9 cellular contexts compared by ENCODE assay signal in the genomic region with DNA sequence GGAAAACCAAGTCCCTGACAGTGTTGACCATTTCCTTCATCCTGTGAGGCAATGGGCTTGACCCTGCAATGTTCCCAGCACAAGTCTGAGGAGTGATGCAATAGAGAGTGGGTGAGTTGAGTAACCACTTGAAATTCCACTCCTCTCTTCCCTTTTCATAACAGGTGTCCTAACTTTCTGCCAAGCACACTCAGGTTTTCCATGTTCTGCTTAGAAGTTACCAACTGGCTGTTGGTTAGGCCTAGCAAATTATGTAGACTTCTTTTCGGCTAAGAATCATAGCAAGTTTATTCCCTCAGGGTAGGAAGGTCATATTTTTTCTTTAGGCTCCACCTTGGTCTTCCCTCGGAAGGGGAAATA. TPM values are rescaled to one million over a fixed set of nuclear protein-coding genes. Genes with fewer than 3 reads are reported as not detected.
DNase-seq lines count a peak whose midpoint lies in the region; ATAC-seq and TF ChIP-seq lines count a peak whose summit lies in the region.
"Had no signal": no experiment of that assay in that cellular context is flagged by ENCODE, and none has a peak within 500 bp of the region (broad histone marks: within the 10 kb centered on the region; RNA-seq: fewer than 3 reads in every experiment).

No MANE protein-coding gene starts in this region.

- peaks cover 54% of the 10 kb centered on the region for H3K4me1 ChIP-seq in PC-9 (replicated peaks; ENCODE audit: insufficient read depth)

- intact Hi-C loops in PC-9 (cut with micrococcal nuclease; ENCODE audit: unreplicated experiment) (loop anchor here (2.0 to 5.0 kb wide), 2 partner anchors 69 to 293 kb away; a partner anchor contains a TSS), posterior cingulate gyrus (cut with DNase I) (loop anchor here (2.0 kb wide), 1 partner anchor 27 kb away; no protein-coding TSS in a partner anchor)

- peak overlapping the region; percentile 95 for H3K27ac ChIP-seq in PC-9
- H3K27ac ChIP-seq: cardiac muscle cell had no signal

- no peaks in the 10 kb centered on the region for H3K36me3 ChIP-seq in PC-9 (ENCODE audit: low read depth)
- H3K36me3 ChIP-seq: cardiac muscle cell had no signal

- CTCF ChIA-PET in PC-9 (lab: Charles Lee) = no interaction called here

- 0 out of 2 replicates have a peak overlapping the region, but pooled peaks have one; percentile 17 for H3K4me3 ChIP-seq in PC-9
- H3K4me3 ChIP-seq: cardiac muscle cell had no signal

- TF ChIP-seq CTCF in PC-9 (conservative IDR thresholded peaks at IDR 0.05) = no peak

- POLR2A ChIA-PET in PC-9 (lab: Charles Lee; ENCODE audit: unreplicated experiment) = no interaction called here

- no peaks in the 10 kb centered on the region for H3K9me2 ChIP-seq in PC-9 (ENCODE audit: insufficient read depth)

- H3K4me2 ChIP-seq in PC-9 = peak overlapping the region; percentile 64

- H4K20me1 ChIP-seq in PC-9 (ENCODE audit: insufficient read depth) = no peaks in the 10 kb centered on the region

- no peaks in the 10 kb centered on the region for H3K79me2 ChIP-seq in PC-9 (ENCODE audit: low read depth)

- H3K9me3 ChIP-seq in PC-9 (ENCODE audit: insufficient read depth, low read depth) = no peaks in the 10 kb centered on the region

- no TSS peak for BruUV-seq in PC-9 (replicated peaks; lab: Mats Ljungman, UMichigan)

- no peak for ATAC-seq in GM21717 (IDR thresholded peaks at IDR 0.05; ENCODE audit: unreplicated experiment)
- ATAC-seq in GM21367 (IDR thresholded peaks at IDR 0.05; ENCODE audit: unreplicated experiment) = no peak

- peak overlapping the region; percentile 42; the same call in 1 of the 2 replicates for H2AFZ ChIP-seq in PC-9

- peak; percentile 79 for DNase-seq in GM04504 (ENCODE audit: low read depth)
- DNase-seq in PC-9 = peak; percentile 45 to 89
- peak; percentile 94 for DNase-seq in fibroblast of gingiva (ENCODE audit: low read depth)
- DNase-seq in renal cortical epithelial cell (ENCODE audit: low read depth) = peak; percentile 100
- no peak for DNase-seq in NCI-H1092 treated with DMSO at 0.1 percent for 48 hours (lab: John Stamatoyannopoulos, UW)
- DNase-seq in posterior cingulate gyrus = no peak

- H3K27me3 ChIP-seq in PC-9 (ENCODE audit: insufficient read depth, low read depth) = no peaks in the 10 kb centered on the region

- peaks cover 31% of the 10 kb centered on the region for H3F3A ChIP-seq in PC-9 (ENCODE audit: insufficient read depth, low read depth)

RNA-seq across cellular contexts. Expression of a gene that starts 11.5 kb away (rescaled TPM):
- total RNA-seq in PC-9 (2021) (not detected in 2 replicates), renal cortical epithelial cell (not detected in 2 replicates)
- total RNA-seq: cardiac muscle cell had no signal

RNA-seq across cellular contexts. Expression of a gene that starts 37.7 kb away (rescaled TPM):
- total RNA-seq in PC-9 (2021) (not detected in 2 replicates), renal cortical epithelial cell (not detected in 2 replicates)
- total RNA-seq: cardiac muscle cell had no signal

RNA-seq across cellular contexts. Expression of a gene that starts 48.1 kb away (rescaled TPM):
- total RNA-seq in PC-9 (2021) (0.25 TPM in 1 of 2 replicates, not detected in the other), renal cortical epithelial cell (4.3 and 12.9 TPM in 2 replicates)

Comparison
In these comparisons a context has a peak if more than half of its experiments do, and no peak if none do; other contexts are left out.
1. DNase-seq: peak in GM04504 (single experiment), PC-9 (2 of 2), fibroblast of gingiva (single experiment) and renal cortical epithelial cell (single experiment); none in NCI-H1092 treated with DMSO at 0.1 percent for 48 hours (single experiment) and posterior cingulate gyrus (0 of 10).